In the genomic region with DNA sequence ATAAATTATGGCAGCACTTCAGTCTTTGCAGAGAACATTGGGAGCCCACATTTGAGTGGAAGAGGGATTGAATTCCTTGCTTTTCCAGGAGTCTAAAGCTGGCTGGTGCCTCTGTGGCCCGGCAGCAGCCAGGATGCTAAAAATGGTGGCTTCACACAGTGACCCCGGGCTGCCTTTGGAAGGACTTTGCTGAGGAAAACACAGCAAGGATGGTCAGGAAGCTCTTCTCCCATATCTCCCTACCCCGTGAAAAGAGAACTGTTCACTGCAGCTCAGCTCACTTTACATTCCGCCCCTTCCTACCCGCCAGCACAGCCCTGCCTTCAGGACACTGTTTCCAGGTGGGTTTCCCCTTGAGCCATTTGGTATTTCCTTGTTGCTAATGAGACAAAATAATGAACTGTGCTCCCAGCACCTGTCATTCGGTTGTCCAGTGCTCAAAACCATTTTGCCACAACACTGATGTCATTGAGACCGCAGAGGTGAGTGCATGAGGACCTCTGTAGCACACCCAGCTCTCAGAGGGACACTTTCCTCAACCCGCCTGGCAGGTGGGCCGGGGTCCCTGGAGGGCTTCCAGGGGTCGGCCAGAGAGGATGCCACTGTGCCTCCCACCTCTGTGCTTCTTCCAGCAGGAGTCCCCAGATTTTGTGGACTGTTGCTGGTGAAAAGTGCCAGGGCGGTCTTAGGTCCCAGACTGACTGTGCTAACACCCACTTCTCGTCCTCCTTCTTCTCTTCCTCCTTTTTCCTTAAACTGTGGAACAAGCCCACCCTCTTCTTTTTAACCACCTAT, we compare ENCODE assay signal across 27 cellular contexts.
DNase-seq lines count a peak whose midpoint lies in the region; ATAC-seq, FAIRE-seq and TF ChIP-seq lines count a peak whose summit lies in the region.
"Had no signal": no experiment of that assay in that cellular context is flagged by ENCODE, and none has a peak within 500 bp of the region (broad histone marks: within the 10 kb centered on the region; RNA-seq: fewer than 3 reads in every experiment).

No MANE protein-coding gene starts in this region.

- TF ChIP-seq POLR2A in GM12878 (IDR thresholded peaks at IDR 0.05; ENCODE audit: low read depth, low read length): no peak

- in situ Hi-C loops in GM12878 (cut with MboI): no loop called here

- peak overlapping the region; percentile 52; the same call in 1 of the 2 replicates for H2AFZ ChIP-seq in GM23338
- no peak overlapping the region for H2AFZ ChIP-seq in GM12878 (ENCODE audit: control insufficient read depth, low read depth, low read length)
- H2AFZ ChIP-seq: PC-9 had no signal

- H4K20me1 ChIP-seq in GM23338 (replicated peaks; ENCODE audit: insufficient read depth): no peaks in the 10 kb centered on the region
- no peaks in the 10 kb centered on the region for H4K20me1 ChIP-seq in GM12878 (ENCODE audit: control insufficient read depth, insufficient read depth)

- TF ChIP-seq CTCF in GM23338 (conservative IDR thresholded peaks at IDR 0.05; ENCODE audit: low read depth in 2 of 2) (no peak), GM12878 (IDR thresholded peaks at IDR 0.05 in 2 of 3, conservative IDR thresholded peaks at IDR 0.05 in 1 of 3; ENCODE audit: control insufficient read depth in 2 of 3, extremely low read depth in 1 of 3, insufficient read depth in 1 of 3, low read depth in 3 of 3, low read length in 3 of 3) (no peak), nephron progenitor cell (IDR thresholded peaks at IDR 0.05) (no peak)

- POLR2A ChIA-PET in GM12878 (lab: Charles Lee): no interaction called here

- BruUV-seq in GM12878 (replicated peaks; lab: Mats Ljungman, UMichigan): no TSS peak

- CTCF ChIA-PET in GM12878 (lab: Yijun Ruan, JAX): no interaction called here

- H3K4me2 ChIP-seq in GM23338 (no peak overlapping the region), GM12878 (ENCODE audit: control insufficient read depth, insufficient read depth) (no peak overlapping the region)

- ATAC-seq in GM23338: no peak
- ATAC-seq in GM12878: peak; percentile 43
- ATAC-seq in GM18870 (IDR thresholded peaks at IDR 0.05; ENCODE audit: unreplicated experiment): no peak
- no peak for ATAC-seq in natural killer cell treated with Interleukin-12 subunit alpha and Interleukin-12 subunit beta and Interleukin-15 and Interleukin-18, amount 100 ng/mL, for 72 hours
- ATAC-seq: HepG2, SK-N-SH treated with all-trans-retinoic acid at 6 μM for 48 hours had no signal

- peaks cover 7% of the 10 kb centered on the region for H3K4me1 ChIP-seq in GM23338 (ENCODE audit: insufficient read depth)
- H3K4me1 ChIP-seq in GM12878 (ENCODE audit: control insufficient read depth, insufficient read depth, low read length): peaks cover 18% of the 10 kb centered on the region
- H3K4me1 ChIP-seq: BE2C, SJCRH30 had no signal

- H3K4me1 Mint-ChIP-seq in GM23338 (peaks cover 34% of the 10 kb centered on the region), nephron progenitor cell (peaks cover 34% of the 10 kb centered on the region)
- H3K4me1 Mint-ChIP-seq in natural killer cell treated with Interleukin-12 subunit alpha and Interleukin-12 subunit beta and Interleukin-15 and Interleukin-18, amount 100 ng/mL, for 72 hours (ENCODE audit: low read depth in 2 of 2): peaks cover 2 to 6% of the 10 kb centered on the region in 2 donors
- H3K4me1 Mint-ChIP-seq: CD14-positive monocyte; CD8-positive, alpha-beta memory T cell had no signal

- H3K27ac Mint-ChIP-seq in GM23338 (no peak overlapping the region), nephron progenitor cell (peak overlapping the region; percentile 31)
- H3K27ac Mint-ChIP-seq in natural killer cell treated with Interleukin-12 subunit alpha and Interleukin-12 subunit beta and Interleukin-15 and Interleukin-18, amount 100 ng/mL, for 72 hours: no peak overlapping the region
- H3K27ac Mint-ChIP-seq: CD14-positive monocyte had no signal

- H3K27me3 ChIP-seq in GM23338 (ENCODE audit: insufficient read depth) (no peaks in the 10 kb centered on the region), GM12878 (replicated peaks in 1 of 2; ENCODE audit: control insufficient read depth in 2 of 2, insufficient read depth in 2 of 2, low read length in 1 of 2) (no peaks in the 10 kb centered on the region)
- H3K27me3 ChIP-seq: BE2C, SJCRH30 had no signal

- SMC1A ChIA-PET in GM12878 (lab: Charles Lee; ENCODE audit: uncharacterized antibody, unreplicated experiment): no interaction called here

- H3K27ac ChIP-seq in GM23338 (ENCODE audit: low read depth): no peak overlapping the region
- H3K27ac ChIP-seq in GM12878 (ENCODE audit: control insufficient read depth, insufficient read depth): no peak overlapping the region
- H3K27ac ChIP-seq: PC-9, SJCRH30 had no signal

- intact Hi-C loops in GM12878 (cut with micrococcal nuclease; ENCODE audit: unreplicated experiment): no loop called here

- peaks cover under 1% of the 10 kb centered on the region for H3K9me3 ChIP-seq in GM12878 (replicated peaks; ENCODE audit: control insufficient read depth, insufficient read depth, low read length)
- H3K9me3 ChIP-seq: BE2C, SJCRH30 had no signal

- RAD21 ChIA-PET in GM12878 (lab: Charles Lee; ENCODE audit: unreplicated experiment): no interaction called here

- no peaks in the 10 kb centered on the region for H3K9me2 ChIP-seq in GM23338 (ENCODE audit: insufficient read depth)

- no peaks in the 10 kb centered on the region for H3K36me3 Mint-ChIP-seq in GM23338 (ENCODE audit: low read depth)
- H3K36me3 Mint-ChIP-seq in nephron progenitor cell (ENCODE audit: low read depth): peaks cover 4% of the 10 kb centered on the region
- H3K36me3 Mint-ChIP-seq in natural killer cell treated with Interleukin-12 subunit alpha and Interleukin-12 subunit beta and Interleukin-15 and Interleukin-18, amount 100 ng/mL, for 72 hours: no peaks in the 10 kb centered on the region
- H3K36me3 Mint-ChIP-seq: CD14-positive monocyte; CD8-positive, alpha-beta memory T cell had no signal

- DNase-seq in NCI-H748 (lab: John Stamatoyannopoulos, UW; ENCODE audit: unreplicated experiment) (peak; percentile 59), NCI-H748 treated with DMSO at 0.1 percent for 48 hours (lab: John Stamatoyannopoulos, UW) (no peak), GM23338 (ENCODE audit: low spot score) (no peak), GM12878 (ENCODE audit: low read depth, low spot score) (no peak), nephron progenitor cell (no peak), NCI-H526 treated with DMSO at 0.1 percent for 48 hours (lab: John Stamatoyannopoulos, UW) (no peak)
- DNase-seq in natural killer cell treated with Interleukin-12 subunit alpha and Interleukin-12 subunit beta and Interleukin-15 and Interleukin-18, amount 100 ng/mL, for 72 hours (ENCODE audit: low spot score): no peak
- DNase-seq: 8988T; ACHN; BE2C; CD8-positive, alpha-beta memory T cell; Karpas-422; NCI-H1092; NCI-H1417 treated with DMSO at 0.1 percent for 48 hours; NCI-H1694 treated with DMSO at 0.1 percent for 48 hours; NCI-H2081; NCI-H2171; NCI-H226; NCI-H510A; NCI-H774; NK-92 treated with Interleukin-12 subunit alpha and Interleukin-12 subunit beta, amount 100 ng/mL, for 24 hours; PC-9; SJCRH30 had no signal

- TF ChIP-seq RAD21 in GM12878 (IDR thresholded peaks at IDR 0.05; ENCODE audit: insufficient read depth, low read depth, low read length): no peak

- H3K9me3 Mint-ChIP-seq in GM23338 (peaks cover 7% of the 10 kb centered on the region; the same call in 2 of the 3 replicates), nephron progenitor cell (peaks cover 35% of the 10 kb centered on the region)
- H3K9me3 Mint-ChIP-seq in natural killer cell treated with Interleukin-12 subunit alpha and Interleukin-12 subunit beta and Interleukin-15 and Interleukin-18, amount 100 ng/mL, for 72 hours: no peaks in the 10 kb centered on the region

- no peak overlapping the region for H3K4me3 Mint-ChIP-seq in GM23338
- H3K4me3 Mint-ChIP-seq in nephron progenitor cell: no peak overlapping the region
- H3K4me3 Mint-ChIP-seq in natural killer cell treated with Interleukin-12 subunit alpha and Interleukin-12 subunit beta and Interleukin-15 and Interleukin-18, amount 100 ng/mL, for 72 hours: no peak overlapping the region
- H3K4me3 Mint-ChIP-seq: CD14-positive monocyte had no signal

- H3K79me2 ChIP-seq in GM23338 (replicated peaks; ENCODE audit: insufficient read depth): no peaks in the 10 kb centered on the region
- H3K79me2 ChIP-seq in GM12878 (ENCODE audit: control insufficient read depth, insufficient read depth, low read length): no peaks in the 10 kb centered on the region

- WGBS in GM12878 (ENCODE audit: insufficient coverage, insufficient replicate concordance, low lambda C conversion rate, missing lambda C conversion rate): 18% methylated on average over 12 of the region's 12 CpGs

- TF ChIP-seq EP300 in GM12878 (IDR thresholded peaks at IDR 0.05; ENCODE audit: borderline replicate concordance in 1 of 2, control insufficient read depth in 1 of 2, low read depth in 2 of 2, low read length in 2 of 2): no peak

- H3K9ac ChIP-seq in GM12878 (ENCODE audit: control insufficient read depth, insufficient read depth, low read length): no peak overlapping the region

- H3K4me3 ChIP-seq in GM23338: no peak overlapping the region
- H3K4me3 ChIP-seq in GM12878: no peak overlapping the region
- H3K4me3 ChIP-seq: PC-9, SJCRH30 had no signal

- H3K36me3 ChIP-seq in GM23338 (ENCODE audit: insufficient read depth): no peaks in the 10 kb centered on the region
- H3K36me3 ChIP-seq in GM12878 (ENCODE audit: control insufficient read depth in 2 of 2, insufficient read depth in 2 of 2, low read length in 1 of 2): no peaks in the 10 kb centered on the region
- H3K36me3 ChIP-seq: BE2C, SJCRH30 had no signal

- FAIRE-seq in GM12878 (lab: Jason Lieb, UNC): no peak
- FAIRE-seq: HepG2 had no signal

- H3K27me3 Mint-ChIP-seq in GM23338 (ENCODE audit: insufficient read depth, low read depth, poor library complexity) (peaks cover 12% of the 10 kb centered on the region), nephron progenitor cell (ENCODE audit: low read depth, poor library complexity) (peaks cover 13% of the 10 kb centered on the region)
- peaks cover 13 to 19% of the 10 kb centered on the region in 2 donors for H3K27me3 Mint-ChIP-seq in natural killer cell treated with Interleukin-12 subunit alpha and Interleukin-12 subunit beta and Interleukin-15 and Interleukin-18, amount 100 ng/mL, for 72 hours

- H3F3A ChIP-seq in GM23338 (replicated peaks; ENCODE audit: low read depth): no peaks in the 10 kb centered on the region

TF ChIP-seq in GM23338, 12 proteins besides CTCF, POLR2A, EP300 and RAD21 (continues in another document):
- no peak for TF ChIP-seq NANOG (IDR thresholded peaks at IDR 0.05; ENCODE audit: borderline replicate concordance)
- no peak for TF ChIP-seq EZH2phosphoT487 (IDR thresholded peaks at IDR 0.05; ENCODE audit: unreplicated experiment)

TF ChIP-seq in GM12878, 131 proteins besides CTCF, POLR2A, EP300 and RAD21 (continues in another document):
- TF ChIP-seq CHD4 (IDR thresholded peaks at IDR 0.05) (no peak), NR2F1 (conservative IDR thresholded peaks at IDR 0.05) (peak; percentile 91), CHD2 (IDR thresholded peaks at IDR 0.05; ENCODE audit: borderline replicate concordance, low read depth, low read length) (no peak), STAT1 (conservative IDR thresholded peaks at IDR 0.05) (no peak), EED (IDR thresholded peaks at IDR 0.05; ENCODE audit: low read depth) (no peak), POLR2AphosphoS5 (IDR thresholded peaks at IDR 0.05; ENCODE audit: low read length) (no peak)
